ENCODE assay signal across 26 cellular contexts in genomic region chrX:53153581-53153980, GRCh38.
"Had no signal": no experiment of that assay in that cellular context is flagged by ENCODE, and none has a peak within 500 bp of the region (broad histone marks: within the 10 kb centered on the region; RNA-seq: fewer than 3 reads in every experiment).

No MANE protein-coding gene starts in this region.

- H3K9me3 ChIP-seq: neutrophil, pancreas, prostate gland, right lobe of liver, sigmoid colon, transverse colon, upper lobe of right lung, uterus had no signal

- H3K4me1 ChIP-seq: pancreas, prostate gland, right lobe of liver, sigmoid colon, stomach, tibial artery, transverse colon, upper lobe of right lung, uterus had no signal

- H3K27ac Mint-ChIP-seq: naive thymus-derived CD8-positive, alpha-beta T cell; natural killer cell treated with Interleukin-12 subunit alpha and Interleukin-12 subunit beta and Interleukin-15 and Interleukin-18, amount 100 ng/mL, for 72 hours; nephron progenitor cell; stimulated activated effector memory CD8-positive, alpha-beta T cell treated with anti-CD3 and anti-CD28 coated beads, Interleukin-12 subunit alpha, Interleukin-12 subunit beta, amount 100 ng/mL, for 72 hours; stimulated activated naive B cell treated with anti-CD40 and anti-IgM and Interleukin-4, amounts not matched to agents 10 μg/mL and 1 μg/mL and 100 μg/mL, for 72 hours; stimulated activated naive CD8-positive, alpha-beta T cell treated with anti-CD3 and anti-CD28 coated beads, Interleukin-15, Interleukin-2, amounts not matched to agents 100 ng/mL and 50 ng/mL, for 24 hours; type B pancreatic cell had no signal

- H3K36me3 ChIP-seq: neutrophil, pancreas, prostate gland, right lobe of liver, sigmoid colon, stomach, transverse colon, upper lobe of right lung, uterus had no signal

- FAIRE-seq: pancreas, small intestine had no signal

- H3K4me3 ChIP-seq: pancreas, prostate gland, right lobe of liver, sigmoid colon, stomach, tibial artery, transverse colon, upper lobe of right lung, uterus had no signal

- H3K9me3 Mint-ChIP-seq: natural killer cell treated with Interleukin-12 subunit alpha and Interleukin-12 subunit beta and Interleukin-15 and Interleukin-18, amount 100 ng/mL, for 72 hours; stimulated activated effector memory CD8-positive, alpha-beta T cell treated with anti-CD3 and anti-CD28 coated beads, Interleukin-12 subunit alpha, Interleukin-12 subunit beta, amount 100 ng/mL, for 72 hours; stimulated activated naive CD8-positive, alpha-beta T cell treated with anti-CD3 and anti-CD28 coated beads, Interleukin-15, Interleukin-2, amounts not matched to agents 100 ng/mL and 50 ng/mL, for 24 hours; type B pancreatic cell had no signal

- DNase-seq: naive thymus-derived CD8-positive, alpha-beta T cell; nephron progenitor cell; nucleus accumbens; pancreas; right cardiac atrium; right lobe of liver; sigmoid colon; small intestine; stimulated activated CD4-positive, alpha-beta T cell treated with anti-CD3 and anti-CD28 coated beads, Interleukin-15, amount 100 ng/mL, for 24 hours; stimulated activated CD4-positive, alpha-beta T cell treated with anti-CD3 and anti-CD28 coated beads, Interleukin-2, amount 100 ng/mL, for 24 hours; stimulated activated CD4-positive, alpha-beta T cell treated with anti-CD3 and anti-CD28 coated beads, Interleukin-2, amount 100 ng/mL, for 48 hours; stimulated activated CD4-positive, alpha-beta T cell treated with anti-CD3 and anti-CD28 coated beads, Interleukin-4, amount 100 ng/mL, for 24 hours; stimulated activated naive B cell treated with anti-CD40 and anti-IgM and Interleukin-4, amounts not matched to agents 10 μg/mL and 1 μg/mL and 100 μg/mL, for 72 hours; stimulated activated naive CD4-positive, alpha-beta T cell treated with Interleukin-2 at 50 U/mL for 16 hours; stomach; tibial artery; transverse colon; upper lobe of right lung; uterus had no signal

- H3K27me3 ChIP-seq: neutrophil, right lobe of liver, sigmoid colon, stomach, tibial artery, transverse colon, upper lobe of right lung, uterus had no signal

- H3K4me3 Mint-ChIP-seq: naive thymus-derived CD8-positive, alpha-beta T cell; natural killer cell treated with Interleukin-12 subunit alpha and Interleukin-12 subunit beta and Interleukin-15 and Interleukin-18, amount 100 ng/mL, for 72 hours; nephron progenitor cell; neural crest cell; stimulated activated effector memory CD8-positive, alpha-beta T cell treated with anti-CD3 and anti-CD28 coated beads, Interleukin-12 subunit alpha, Interleukin-12 subunit beta, amount 100 ng/mL, for 72 hours; stimulated activated naive B cell treated with anti-CD40 and anti-IgM and Interleukin-4, amounts not matched to agents 10 μg/mL and 1 μg/mL and 100 μg/mL, for 72 hours; stimulated activated naive CD8-positive, alpha-beta T cell treated with anti-CD3 and anti-CD28 coated beads, Interleukin-15, Interleukin-2, amounts not matched to agents 100 ng/mL and 50 ng/mL, for 24 hours; type B pancreatic cell had no signal

- H3K27ac ChIP-seq: neutrophil, pancreas, prostate gland, right lobe of liver, sigmoid colon, stomach, tibial artery, transverse colon, upper lobe of right lung, uterus had no signal

- H3K4me1 Mint-ChIP-seq: neural crest cell; stimulated activated effector memory CD8-positive, alpha-beta T cell treated with anti-CD3 and anti-CD28 coated beads, Interleukin-12 subunit alpha, Interleukin-12 subunit beta, amount 100 ng/mL, for 72 hours; stimulated activated naive B cell treated with anti-CD40 and anti-IgM and Interleukin-4, amounts not matched to agents 10 μg/mL and 1 μg/mL and 100 μg/mL, for 72 hours had no signal

- H3K36me3 Mint-ChIP-seq: natural killer cell treated with Interleukin-12 subunit alpha and Interleukin-12 subunit beta and Interleukin-15 and Interleukin-18, amount 100 ng/mL, for 72 hours; stimulated activated effector memory CD8-positive, alpha-beta T cell treated with anti-CD3 and anti-CD28 coated beads, Interleukin-12 subunit alpha, Interleukin-12 subunit beta, amount 100 ng/mL, for 72 hours had no signal

- ATAC-seq: naive thymus-derived CD8-positive, alpha-beta T cell; natural killer cell treated with Interleukin-12 subunit alpha and Interleukin-12 subunit beta and Interleukin-15 and Interleukin-18, amount 100 ng/mL, for 72 hours; pancreas; right cardiac atrium; right lobe of liver; stimulated activated effector memory CD8-positive, alpha-beta T cell treated with anti-CD3 and anti-CD28 coated beads, Interleukin-12 subunit alpha, Interleukin-12 subunit beta, amount 100 ng/mL, for 72 hours; stimulated activated naive B cell treated with anti-CD40 and anti-IgM and Interleukin-4, amounts not matched to agents 10 μg/mL and 1 μg/mL and 100 μg/mL, for 72 hours; upper lobe of right lung had no signal

- H3K27me3 Mint-ChIP-seq: naive thymus-derived CD8-positive, alpha-beta T cell; natural killer cell treated with Interleukin-12 subunit alpha and Interleukin-12 subunit beta and Interleukin-15 and Interleukin-18, amount 100 ng/mL, for 72 hours; stimulated activated naive B cell treated with anti-CD40 and anti-IgM and Interleukin-4, amounts not matched to agents 10 μg/mL and 1 μg/mL and 100 μg/mL, for 72 hours; stimulated activated naive CD8-positive, alpha-beta T cell treated with anti-CD3 and anti-CD28 coated beads, Interleukin-15, Interleukin-2, amounts not matched to agents 100 ng/mL and 50 ng/mL, for 24 hours; type B pancreatic cell had no signal
